ENCODE assay signal across 27 cellular contexts in the genomic region with DNA sequence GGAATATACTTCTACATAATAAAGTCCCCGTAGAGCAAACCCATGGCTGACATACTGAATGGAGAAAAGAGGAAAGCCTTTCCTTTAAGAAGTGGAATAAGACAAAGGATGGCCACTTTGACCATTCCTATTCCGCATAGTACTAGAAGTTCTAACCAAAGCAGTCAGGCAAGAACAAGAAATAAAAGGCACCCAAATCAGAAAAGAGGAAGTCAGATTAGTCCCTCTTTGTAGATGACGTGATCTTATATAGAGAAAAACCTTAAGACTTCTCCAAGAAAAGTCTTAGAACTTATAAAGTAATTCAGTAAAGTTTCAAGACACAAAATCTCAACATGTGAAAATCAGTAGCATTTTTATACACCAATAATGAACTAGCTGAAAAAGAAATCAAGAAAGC.
"Had no signal": no experiment of that assay in that cellular context is flagged by ENCODE, and none has a peak within 500 bp of the region (broad histone marks: within the 10 kb centered on the region; RNA-seq: fewer than 3 reads in every experiment).

No MANE protein-coding gene starts in this region.

- ATAC-seq: activated CD4-positive, alpha-beta T cell treated with anti-CD3 and anti-CD28 coated beads for 36 hours; activated T-cell treated with anti-CD3 and anti-CD28 coated beads, Interleukin-2, amount 50 U/mL, for 72 hours; body of pancreas; gastrocnemius medialis; mucosa of descending colon; right cardiac atrium had no signal

- FAIRE-seq: colon had no signal

- H3K27ac ChIP-seq: adrenal gland, body of pancreas, gastrocnemius medialis, left ventricle myocardium inferior, suprapubic skin, tibial artery had no signal

- H3K36me3 ChIP-seq: adrenal gland, suprapubic skin had no signal

- H3K9me3 ChIP-seq: adrenal gland, body of pancreas, gastrocnemius medialis, left ventricle myocardium inferior, mucosa of descending colon, suprapubic skin, tibial artery had no signal

- DNase-seq: activated CD4-positive, alpha-beta T cell treated with anti-CD3 and anti-CD28 coated beads for 36 hours; activated CD4-positive, CD25-positive, alpha-beta regulatory T cell; activated naive CD4-positive, alpha-beta T cell treated with Interleukin-2 at 50 U/mL for 16 hours; activated naive CD8-positive, alpha-beta T cell treated with anti-CD3 and anti-CD28 coated beads for 36 hours; activated T-cell treated with anti-CD3 and anti-CD28 coated beads for 4 hours; activated T-cell treated with anti-CD3 and anti-CD28 coated beads, Interleukin-2, amount 50 U/mL, for 72 hours; adrenal gland; aorta; body of pancreas; dermis blood vessel endothelial cell; effector memory CD4-positive, alpha-beta T cell; erythroblast; gastrocnemius medialis; glutamatergic neuron; left ventricle myocardium inferior; mesendoderm; mucosa of descending colon; posterior cingulate gyrus; right cardiac atrium; stimulated activated CD4-positive, alpha-beta T cell treated with anti-CD3 and anti-CD28 coated beads, Interleukin-15, amount 100 ng/mL, for 24 hours; stimulated activated CD4-positive, alpha-beta T cell treated with anti-CD3 and anti-CD28 coated beads, Interleukin-2, amount 100 ng/mL, for 24 hours; stimulated activated naive CD4-positive, alpha-beta T cell; T-helper 9 cell; tibial artery had no signal

- H3K27me3 ChIP-seq: adrenal gland, body of pancreas, gastrocnemius medialis, suprapubic skin, tibial artery had no signal

- H3K4me1 ChIP-seq: adrenal gland, body of pancreas, gastrocnemius medialis, left ventricle myocardium inferior, suprapubic skin, tibial artery had no signal

- H3K4me3 ChIP-seq: adrenal gland, body of pancreas, gastrocnemius medialis, left ventricle myocardium inferior, lung, mucosa of descending colon, suprapubic skin, tibial artery had no signal
